ENCODE assay signal across 8 cellular contexts in genomic region chr15:58269455-58270414, GRCh38.
DNase-seq lines count a peak whose midpoint lies in the region; ATAC-seq and TF ChIP-seq lines count a peak whose summit lies in the region.

No MANE protein-coding gene starts in this region.

- no peaks in the 10 kb centered on the region for H4K20me1 ChIP-seq in Loucy (ENCODE audit: insufficient read depth, low read length, poor library complexity, severe bottlenecking)

- in situ Hi-C loops in SK-MEL-5 (cut with HindIII; ENCODE audit: low pct_unique_long_range_greater_than_20kb, low sequenced_read_pairs) = no loop called here

- TF ChIP-seq CTCF in Loucy (conservative IDR thresholded peaks at IDR 0.05; ENCODE audit: low read length) (peak; percentile 91), testis (IDR thresholded peaks at IDR 0.05) (peak in 2 of 3 experiments; percentile 30 to 41)

- no peaks in the 10 kb centered on the region for H3K9me2 ChIP-seq in Loucy (replicated peaks; ENCODE audit: low read depth, low read length)

- H3K79me2 ChIP-seq in Loucy (ENCODE audit: insufficient read depth, low read length) = no peaks in the 10 kb centered on the region

- no peak overlapping the region for H3K27ac ChIP-seq in testis

- H3K9ac ChIP-seq in Loucy (ENCODE audit: low read depth, low read length, poor library complexity, severe bottlenecking) = no peak overlapping the region

- no peak for DNase-seq in activated CD4-positive, CD25-positive, alpha-beta regulatory T cell treated with anti-CD3 and anti-CD28 coated beads, Interleukin-2, amount 50 U/mL, for 72 hours
- DNase-seq in SK-MEL-5 (ENCODE audit: low read depth, low spot score) = peak; percentile 80
- DNase-seq in cerebellar cortex (ENCODE audit: low spot score) = peak; percentile 84
- DNase-seq in kidney tubule cell (ENCODE audit: low spot score) = peak; percentile 86
- peak; percentile 42 for DNase-seq in testis

- peak overlapping the region; percentile 47 for H3K4me2 ChIP-seq in Loucy (ENCODE audit: low read depth, low read length, poor library complexity, severe bottlenecking)

- H3K4me3 ChIP-seq in Loucy (ENCODE audit: low read length, poor library complexity, severe bottlenecking) (no peak overlapping the region), testis (no peak overlapping the region)

- no peaks in the 10 kb centered on the region for H3K9me3 ChIP-seq in Loucy (ENCODE audit: insufficient read depth, low read depth, low read length)
- no peaks in the 10 kb centered on the region for H3K9me3 ChIP-seq in testis

- no peaks in the 10 kb centered on the region for H3F3A ChIP-seq in Loucy (ENCODE audit: low read depth)

- ATAC-seq in activated CD4-positive, CD25-positive, alpha-beta regulatory T cell treated with anti-CD3 and anti-CD28 coated beads, Interleukin-2, amount 50 U/mL, for 24 hours = peak; percentile 56 to 66
- no peak for ATAC-seq in GM19023 (IDR thresholded peaks at IDR 0.05; ENCODE audit: unreplicated experiment)

- peak overlapping the region; percentile 84 for H2AFZ ChIP-seq in Loucy (ENCODE audit: low read length)

- 64 to 66% methylated on average over 10 of the region's 10 CpGs for WGBS in testis, 2 donors

- no peak for TF ChIP-seq POLR2A in testis (IDR thresholded peaks at IDR 0.05)

- H3K27me3 ChIP-seq in Loucy (ENCODE audit: insufficient read depth, low read length, poor library complexity, severe bottlenecking) = no peaks in the 10 kb centered on the region
- H3K27me3 ChIP-seq in testis = no peaks in the 10 kb centered on the region

- H3K36me3 ChIP-seq in Loucy (ENCODE audit: insufficient read depth, low read length) (no peaks in the 10 kb centered on the region), testis (ENCODE audit: low read depth, missing control alignments) (no peaks in the 10 kb centered on the region)

- H3K4me1 ChIP-seq in Loucy (ENCODE audit: insufficient read depth, low read length, poor library complexity, severe bottlenecking) (peaks cover 6% of the 10 kb centered on the region), testis (no peaks in the 10 kb centered on the region)

- intact Hi-C loops in testis (cut with DNase I; ENCODE audit: low total_unique reads) = no loop called here
